ENCODE assay signal across 33 cellular contexts in genomic region chr6:121418346-121418745, GRCh38. TPM values are rescaled to one million over a fixed set of nuclear protein-coding genes. Genes with fewer than 3 reads are reported as not detected.
"Had no signal": no experiment of that assay in that cellular context is flagged by ENCODE, and none has a peak within 500 bp of the region (broad histone marks: within the 10 kb centered on the region; RNA-seq: fewer than 3 reads in every experiment).

No MANE protein-coding gene starts in this region.

- ATAC-seq: activated naive CD4-positive, alpha-beta T cell treated with anti-CD3 and anti-CD28 coated beads, Interleukin-2, amount 50 U/mL, for 72 hours; activated naive CD8-positive, alpha-beta T cell treated with anti-CD3 and anti-CD28 coated beads, Interleukin-2, amount 50 U/mL, for 24 hours; activated T-cell treated with anti-CD3 and anti-CD28 coated beads, Interleukin-2, amount 50 U/mL, for 4 hours; activated T-cell treated with anti-CD3 and anti-CD28 coated beads, Interleukin-2, amount 50 U/mL, for 72 hours; activated T-helper 17 cell treated with anti-CD3 and anti-CD28 coated beads, Interleukin-2, amount 50 U/mL, for 72 hours; body of pancreas had no signal

- H3K4me3 ChIP-seq: adrenal gland, ascending aorta, body of pancreas, breast epithelium, cardiac muscle cell had no signal

- H3K27ac ChIP-seq: adrenal gland, ascending aorta, body of pancreas, brain microvascular endothelial cell, breast epithelium, cardiac muscle cell had no signal

- H3K27me3 ChIP-seq: adrenal gland, ascending aorta, body of pancreas, brain microvascular endothelial cell, breast epithelium, cardiac muscle cell had no signal

- H3K36me3 ChIP-seq: adrenal gland, ascending aorta, brain microvascular endothelial cell, breast epithelium, cardiac muscle cell had no signal

- H3K4me1 ChIP-seq: adrenal gland, ascending aorta, body of pancreas, breast epithelium had no signal

- DNase-seq: activated effector memory CD4-positive, alpha-beta T cell treated with anti-CD3 and anti-CD28 coated beads, Interleukin-2, amount 50 U/mL, for 16 hours; activated effector memory CD4-positive, alpha-beta T cell treated with Interleukin-2 at 50 U/mL for 16 hours; activated gamma-delta T cell; activated gamma-delta T cell treated with Interleukin-2 at 50 U/mL for 16 hours; activated naive CD4-positive, alpha-beta T cell; activated naive CD4-positive, alpha-beta T cell treated with anti-CD3 and anti-CD28 coated beads for 36 hours; activated naive CD4-positive, alpha-beta T cell treated with anti-CD3 and anti-CD28 coated beads, Interleukin-2, amount 10 ng/mL, durations not matched to agents 7 days and 5 days; activated naive CD4-positive, alpha-beta T cell treated with anti-CD3 and anti-CD28 coated beads, Interleukin-2, amount 50 U/mL, for 16 hours; activated naive CD4-positive, alpha-beta T cell treated with Interleukin-2 at 50 U/mL for 16 hours; activated naive CD8-positive, alpha-beta T cell treated with anti-CD3 and anti-CD28 coated beads for 36 hours; activated naive CD8-positive, alpha-beta T cell treated with anti-CD3 and anti-CD28 coated beads, Interleukin-2, amount 10 ng/mL, durations not matched to agents 7 days and 5 days; activated naive CD8-positive, alpha-beta T cell treated with anti-CD3 and anti-CD28 coated beads, Interleukin-2, amount 50 U/mL, for 24 hours; activated T-cell treated with anti-CD3 and anti-CD28 coated beads, Interleukin-2, amount 50 U/mL, for 24 hours; activated T-cell treated with anti-CD3 and anti-CD28 coated beads, Interleukin-2, amount 50 U/mL, for 4 hours; activated T-cell treated with anti-CD3 and anti-CD28 coated beads, Interleukin-2, amount 50 U/mL, for 48 hours; activated T-cell treated with anti-CD3 and anti-CD28 coated beads, Interleukin-2, amount 50 U/mL, for 72 hours; adrenal gland; amniotic stem cell; amygdala; anterior cingulate cortex; aorta; body of pancreas; brain microvascular endothelial cell; caudate nucleus; central memory CD4-positive, alpha-beta T cell; cerebellar nuclear complex had no signal

- H3K9me3 ChIP-seq: adrenal gland, ascending aorta, body of pancreas, breast epithelium had no signal

RNA-seq across cellular contexts. Expression of gene GJA1, which starts 17.1 kb away (rescaled TPM):
- total RNA-seq: activated naive CD8-positive, alpha-beta T cell treated with anti-CD3 and anti-CD28 coated beads, Interleukin-2, amount 10 ng/mL, durations not matched to agents 7 days and 5 days; activated T-helper 1 cell treated with anti-CD3 and anti-CD28 coated beads, Interleukin-12 subunit alpha, Interleukin-12 subunit beta, Interleukin-2, Interleukin-4 antibody, amounts not matched to agents 30 ng/mL and 10 ng/mL and 1 ng/mL, durations not matched to agents 14 hours and 24 hours and 36 hours; activated T-helper 2 cell treated with anti-CD3 and anti-CD28 coated beads, Interferon-gamma antibody, Interleukin-2, Interleukin-4, amounts not matched to agents 10 μg/mL and 5 μg/mL and 100 μg/mL, durations not matched to agents 14 hours and 24 hours and 36 hours had no signal
